17 cellular contexts compared by ENCODE assay signal in the genomic region with DNA sequence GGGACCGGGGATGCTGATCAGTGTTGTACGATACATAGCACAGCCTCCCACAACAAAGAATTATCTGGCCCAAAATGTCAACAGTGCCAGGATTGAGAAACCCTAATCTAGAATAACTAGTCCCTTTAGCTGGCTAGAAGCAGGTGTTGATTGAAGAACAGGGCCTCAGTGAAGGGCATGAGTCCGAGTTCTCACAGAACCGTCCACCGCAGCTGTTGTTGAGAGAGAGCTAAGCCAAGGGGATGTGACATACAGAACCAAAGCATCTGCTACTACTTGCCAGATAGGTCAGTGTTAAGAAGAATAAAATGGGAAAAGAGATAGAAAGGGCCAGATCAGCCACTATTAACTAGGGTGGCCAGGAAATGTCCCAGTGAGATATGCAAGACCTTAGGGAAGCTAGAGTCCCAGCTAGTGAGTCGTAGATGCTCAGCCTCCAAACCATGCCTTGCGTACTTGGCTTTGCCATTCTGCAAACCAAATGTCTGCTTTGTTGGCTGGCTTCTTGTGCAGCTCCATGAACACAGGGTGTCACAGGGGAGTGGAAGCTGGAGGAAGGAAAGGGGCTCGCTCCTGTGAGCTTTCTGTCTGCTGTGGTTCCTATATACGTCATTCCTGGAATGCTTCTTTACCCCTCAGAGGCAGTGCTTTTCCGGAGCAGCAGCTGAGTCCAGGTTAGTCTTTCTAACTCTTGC.
"Had no signal": no experiment of that assay in that cellular context is flagged by ENCODE, and none has a peak within 500 bp of the region (broad histone marks: within the 10 kb centered on the region; RNA-seq: fewer than 3 reads in every experiment).

No MANE protein-coding gene starts in this region.

- H3K9me3 ChIP-seq: colonic mucosa, neutrophil, suprapubic skin, thyroid gland had no signal

- H3K4me1 ChIP-seq: colonic mucosa, suprapubic skin, thyroid gland had no signal

- H3K4me3 ChIP-seq: colonic mucosa, smooth muscle cell, suprapubic skin, thyroid gland had no signal

- H3K27ac ChIP-seq: colonic mucosa, neutrophil, suprapubic skin, thyroid gland had no signal

- H3K36me3 ChIP-seq: colonic mucosa, neutrophil, suprapubic skin, thyroid gland had no signal

- H3K27me3 ChIP-seq: colonic mucosa, neutrophil, suprapubic skin, thyroid gland had no signal

- ATAC-seq: naive thymus-derived CD8-positive, alpha-beta T cell; stimulated activated effector memory CD8-positive, alpha-beta T cell treated with anti-CD3 and anti-CD28 coated beads, Interleukin-12 subunit alpha, Interleukin-12 subunit beta, amount 100 ng/mL, for 72 hours; stimulated activated naive CD8-positive, alpha-beta T cell treated with anti-CD3 and anti-CD28 coated beads, Interleukin-15, Interleukin-2, amounts not matched to agents 100 U/mL and 50 U/mL, for 24 hours had no signal

- DNase-seq: colonic mucosa; dermis blood vessel endothelial cell; endodermal cell; erythroblast; foreskin melanocyte; islet precursor cell; mesendoderm; naive thymus-derived CD8-positive, alpha-beta T cell; posterior cingulate gyrus; stimulated activated CD4-positive, alpha-beta T cell treated with anti-CD3 and anti-CD28 coated beads, Interleukin-4, amount 100 ng/mL, for 1 hour; stimulated activated CD8-positive, alpha-beta memory T cell treated with anti-CD3 and anti-CD28 coated beads, Interleukin-4, amount 100 ng/mL, for 48 hours; stimulated activated naive CD8-positive, alpha-beta T cell treated with anti-CD3 and anti-CD28 coated beads, Interleukin-15, Interleukin-2, amounts not matched to agents 100 U/mL and 50 U/mL, for 24 hours; thyroid gland had no signal

- H3K4me2 ChIP-seq: smooth muscle cell had no signal
